ENCODE assay signal across 8 cellular contexts in the genomic region with DNA sequence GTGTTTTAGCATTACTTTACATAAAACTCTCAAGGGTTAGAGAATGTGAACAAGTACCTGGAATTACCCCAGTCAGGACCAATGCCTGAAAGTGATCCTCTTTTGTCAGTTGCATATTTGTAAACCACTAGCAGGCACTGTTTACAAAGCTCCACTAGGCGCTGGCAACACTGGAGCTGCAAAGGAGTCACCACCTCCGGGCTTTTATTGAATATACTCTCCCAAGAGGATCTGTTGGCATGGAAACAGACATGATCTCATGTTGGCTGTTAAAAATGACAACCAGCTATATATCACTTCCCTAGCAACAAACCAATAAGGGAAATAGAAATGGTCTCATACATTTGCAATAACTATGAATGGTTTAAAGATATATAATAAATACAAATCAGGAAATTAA.
A peak's percentile ranks its signal among the peaks of the same experiment; 100 is the strongest.
DNase-seq lines count a peak whose midpoint lies in the region; ATAC-seq and TF ChIP-seq lines count a peak whose summit lies in the region.

No MANE protein-coding gene starts in this region.

- H3K4me1 ChIP-seq in cardiac muscle cell (ENCODE audit: low read depth) (no peaks in the 10 kb centered on the region), right atrium auricular region (no peaks in the 10 kb centered on the region)

- peak; percentile 26 for TF ChIP-seq CTCF in cardiac muscle cell (IDR thresholded peaks at IDR 0.05; ENCODE audit: low read depth, low read length)
- no peak for TF ChIP-seq CTCF in right atrium auricular region (IDR thresholded peaks at IDR 0.05)

- H3K27me3 ChIP-seq in cardiac muscle cell: no peaks in the 10 kb centered on the region
- H3K27me3 ChIP-seq in right atrium auricular region: no peaks in the 10 kb centered on the region

- ATAC-seq in GM19452 (IDR thresholded peaks at IDR 0.05; ENCODE audit: unreplicated experiment): no peak
- no peak for ATAC-seq in GM18511 (IDR thresholded peaks at IDR 0.05; ENCODE audit: unreplicated experiment)

- H3K9me3 ChIP-seq in cardiac muscle cell (ENCODE audit: low read depth): no peaks in the 10 kb centered on the region
- no peaks in the 10 kb centered on the region for H3K9me3 ChIP-seq in right atrium auricular region

- no peaks in the 10 kb centered on the region for H3K36me3 ChIP-seq in cardiac muscle cell
- H3K36me3 ChIP-seq in right atrium auricular region: no peaks in the 10 kb centered on the region

- no peak overlapping the region for H3K27ac ChIP-seq in cardiac muscle cell
- no peak overlapping the region for H3K27ac ChIP-seq in right atrium auricular region
- no peak overlapping the region for H3K27ac ChIP-seq in epithelial cell of prostate

- no peak overlapping the region for H3K4me3 ChIP-seq in cardiac muscle cell
- no peak overlapping the region for H3K4me3 ChIP-seq in right atrium auricular region

- DNase-seq in cardiac muscle cell (ENCODE audit: low read depth in 1 of 2, low spot score in 1 of 2) (peak in 1 of 2 donors; percentile 54), right atrium auricular region (ENCODE audit: low spot score) (no peak), NCI-H2196 (lab: John Stamatoyannopoulos, UW; ENCODE audit: unreplicated experiment) (peak; percentile 90), epithelial cell of prostate (ENCODE audit: low read depth, low spot score) (peak; percentile 64), germinal center (ENCODE audit: low spot score) (no peak), amygdala (lab: John Stamatoyannopoulos, UW) (no peak)

Comparison
In these comparisons a context has a peak if more than half of its experiments do, and no peak if none do; other contexts are left out.
1. DNase-seq: peak in NCI-H2196 (single experiment) and epithelial cell of prostate (single experiment); none in right atrium auricular region (single experiment), germinal center (single experiment) and amygdala (0 of 56).